35 cellular contexts compared by ENCODE assay signal in the genomic region with DNA sequence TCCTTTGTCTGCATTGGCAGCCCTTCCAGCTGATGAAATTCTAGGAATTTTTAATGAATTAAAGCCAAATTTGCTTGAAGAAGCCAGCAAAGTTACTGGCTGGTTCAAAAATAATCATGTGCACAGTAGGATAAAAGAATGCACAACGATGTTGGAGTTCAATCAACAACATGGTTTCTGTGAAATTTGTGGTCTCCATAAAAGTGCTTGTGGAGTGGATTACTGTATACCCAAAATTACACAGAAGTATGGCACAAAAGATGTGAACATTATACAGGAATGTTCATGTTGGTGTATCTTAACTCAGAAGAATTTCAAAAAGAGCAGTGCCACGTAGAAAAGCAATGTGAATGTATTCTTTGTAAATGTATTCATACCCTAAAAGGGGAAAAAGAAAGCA.
"Had no signal": no experiment of that assay in that cellular context is flagged by ENCODE, and none has a peak within 500 bp of the region (broad histone marks: within the 10 kb centered on the region; RNA-seq: fewer than 3 reads in every experiment).

No MANE protein-coding gene starts in this region.

- H3K36me3 ChIP-seq: breast epithelium, WERI-Rb-1 had no signal

- H3K36me3 Mint-ChIP-seq: activated naive CD8-positive, alpha-beta T cell treated with anti-CD3 and anti-CD28 coated beads for 36 hours had no signal

- H3K27ac Mint-ChIP-seq: activated CD8-positive, alpha-beta T cell treated with anti-CD3 and anti-CD28 coated beads for 36 hours; activated naive CD8-positive, alpha-beta T cell treated with anti-CD3 and anti-CD28 coated beads for 36 hours; activated T-cell treated with anti-CD3 and anti-CD28 coated beads, Interleukin-2, amount 50 U/mL, for 72 hours; activated T-helper 17 cell treated with anti-CD3 and anti-CD28 coated beads, Interleukin-2, amount 50 U/mL, for 72 hours had no signal

- H2AFZ ChIP-seq: PC-9 had no signal

- DNase-seq: activated CD4-positive, alpha-beta T cell treated with anti-CD3 and anti-CD28 coated beads for 1 hour; activated CD4-positive, alpha-beta T cell treated with anti-CD3 and anti-CD28 coated beads for 48 hours; activated CD4-positive, CD25-positive, alpha-beta regulatory T cell; activated CD8-positive, alpha-beta T cell treated with anti-CD3 and anti-CD28 coated beads for 36 hours; activated effector memory CD4-positive, alpha-beta T cell treated with anti-CD3 and anti-CD28 coated beads, Interleukin-2, amount 50 U/mL, for 16 hours; activated naive CD4-positive, alpha-beta T cell; activated naive CD4-positive, alpha-beta T cell treated with anti-CD3 and anti-CD28 coated beads, Interleukin-2, amount 50 U/mL, for 16 hours; activated naive CD8-positive, alpha-beta T cell treated with anti-CD3 and anti-CD28 coated beads for 36 hours; activated T-cell treated with anti-CD3 and anti-CD28 coated beads, Interleukin-2, amount 50 U/mL, for 1 hour; activated T-cell treated with anti-CD3 and anti-CD28 coated beads, Interleukin-2, amount 50 U/mL, for 72 hours; amniotic stem cell; aorta; body of pancreas; Kasumi-1; MM.1S; MV-4-11; NCI-H1092; NCI-H1436 treated with DMSO at 0.1 percent for 48 hours; NCI-H1694 treated with DMSO at 0.1 percent for 48 hours; NCI-H2029; NCI-H345; NCI-H524 treated with DMSO at 0.1 percent for 48 hours; NCI-H748 treated with DMSO at 0.1 percent for 48 hours; NK-92 treated with Interleukin-12 subunit alpha and Interleukin-12 subunit beta, amount 100 ng/mL, for 24 hours; PC-9; SIG-M5; T-helper 1 cell; T-helper 2 cell; T1000; WERI-Rb-1 had no signal

- H3K4me3 ChIP-seq: body of pancreas, breast epithelium, PC-9 had no signal

- H3K4me1 ChIP-seq: breast epithelium had no signal

- H3K27ac ChIP-seq: body of pancreas, breast epithelium, PC-9, RWPE1, WERI-Rb-1 had no signal

- H3K9me3 ChIP-seq: body of pancreas, breast epithelium had no signal

- H3K27me3 ChIP-seq: body of pancreas, breast epithelium had no signal

- H3K9me3 Mint-ChIP-seq: activated CD8-positive, alpha-beta T cell treated with anti-CD3 and anti-CD28 coated beads for 36 hours; activated naive CD8-positive, alpha-beta T cell treated with anti-CD3 and anti-CD28 coated beads for 36 hours; activated T-cell treated with anti-CD3 and anti-CD28 coated beads, Interleukin-2, amount 50 U/mL, for 72 hours; activated T-helper 17 cell treated with anti-CD3 and anti-CD28 coated beads, Interleukin-2, amount 50 U/mL, for 72 hours had no signal

- H3K4me1 Mint-ChIP-seq: activated naive CD8-positive, alpha-beta T cell treated with anti-CD3 and anti-CD28 coated beads for 36 hours; activated T-helper 17 cell treated with anti-CD3 and anti-CD28 coated beads, Interleukin-2, amount 50 U/mL, for 72 hours had no signal

- H3K27me3 Mint-ChIP-seq: activated naive CD8-positive, alpha-beta T cell treated with anti-CD3 and anti-CD28 coated beads for 36 hours had no signal

- H3K4me2 ChIP-seq: PC-9 had no signal

- ATAC-seq: activated CD8-positive, alpha-beta T cell treated with anti-CD3 and anti-CD28 coated beads for 36 hours; activated T-cell treated with anti-CD3 and anti-CD28 coated beads, Interleukin-2, amount 50 U/mL, for 72 hours; activated T-helper 17 cell treated with anti-CD3 and anti-CD28 coated beads, Interleukin-2, amount 50 U/mL, for 72 hours; body of pancreas; Right ventricle myocardium inferior; SK-N-SH treated with all-trans-retinoic acid at 6 μM for 48 hours had no signal

- H3K4me3 Mint-ChIP-seq: activated CD8-positive, alpha-beta T cell treated with anti-CD3 and anti-CD28 coated beads for 36 hours; activated naive CD8-positive, alpha-beta T cell treated with anti-CD3 and anti-CD28 coated beads for 36 hours; activated T-cell treated with anti-CD3 and anti-CD28 coated beads, Interleukin-2, amount 50 U/mL, for 72 hours; activated T-helper 17 cell treated with anti-CD3 and anti-CD28 coated beads, Interleukin-2, amount 50 U/mL, for 72 hours had no signal
